ENCODE assay signal across 8 cellular contexts in the genomic region with DNA sequence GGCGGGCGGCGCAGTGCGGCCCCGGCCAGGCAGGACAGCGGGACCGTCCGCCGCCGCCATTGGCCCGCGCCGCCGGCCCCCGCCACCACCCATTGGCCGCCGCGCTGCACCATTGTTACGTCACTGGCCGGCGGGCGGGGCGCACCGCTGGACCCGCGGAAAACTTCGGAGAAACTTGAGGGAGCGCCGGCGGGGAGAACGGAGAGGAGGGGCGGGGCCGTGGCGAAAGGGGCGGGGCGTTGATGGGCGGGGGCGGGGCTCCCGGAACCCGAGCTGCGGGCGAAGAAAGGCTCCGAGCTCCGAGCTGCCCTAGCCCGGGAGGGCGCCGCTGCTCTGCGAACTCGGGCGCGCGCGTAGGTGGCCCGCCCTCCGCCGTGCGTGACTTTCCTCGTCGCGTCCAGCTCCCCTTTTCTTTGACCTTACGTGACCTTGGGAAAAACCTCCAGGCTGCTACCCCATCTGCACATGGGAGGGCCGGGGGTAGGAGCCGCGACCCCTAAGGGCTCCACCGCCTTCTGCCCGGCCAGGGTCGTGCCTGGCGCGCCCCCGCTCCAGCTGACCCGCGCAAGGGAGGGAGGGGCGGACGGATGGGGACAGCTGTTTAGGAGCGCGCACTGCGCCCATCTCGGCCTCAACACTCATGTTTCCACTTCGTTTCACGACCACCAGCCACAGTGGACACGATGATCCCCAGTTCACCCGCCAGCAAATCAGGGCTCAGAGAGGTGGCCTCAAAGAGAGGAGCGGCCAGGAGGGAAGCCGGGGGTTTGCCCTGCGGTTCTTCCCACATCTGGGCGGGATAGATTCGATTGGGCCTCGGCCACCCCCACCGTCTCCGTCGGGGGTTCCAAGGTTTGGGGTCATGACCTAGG. TPM values are rescaled to one million over a fixed set of nuclear protein-coding genes. Genes with fewer than 3 reads are reported as not detected.
A peak's percentile ranks its signal among the peaks of the same experiment; 100 is the strongest.
DNase-seq lines count a peak whose midpoint lies in the region; ATAC-seq and TF ChIP-seq lines count a peak whose summit lies in the region.

A gene with protein sequence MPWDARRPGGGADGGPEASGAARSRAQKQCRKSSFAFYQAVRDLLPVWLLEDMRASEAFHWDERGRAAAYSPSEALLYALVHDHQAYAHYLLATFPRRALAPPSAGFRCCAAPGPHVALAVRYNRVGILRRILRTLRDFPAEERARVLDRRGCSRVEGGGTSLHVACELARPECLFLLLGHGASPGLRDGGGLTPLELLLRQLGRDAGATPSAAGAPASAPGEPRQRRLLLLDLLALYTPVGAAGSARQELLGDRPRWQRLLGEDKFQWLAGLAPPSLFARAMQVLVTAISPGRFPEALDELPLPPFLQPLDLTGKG (minus strand): TSS at position 33 of the 872 bp plus-strand sequence. CDS start 1,887 bp downstream, outside the sequence.

- H3K9me3 Mint-ChIP-seq in T-helper 1 cell treated with Interleukin-12 subunit alpha and Interleukin-12 subunit beta and Interleukin-4 antibody, amounts not matched to agents 30 μg/mL and 1 μg/mL, for 36 hours: no peaks in the 10 kb centered on the region

- WGBS in heart right ventricle, 2 donors: 4 to 6% methylated on average over 54 to 91 of the region's 91 CpGs
- 4 to 5% methylated on average over 5 to 51 of the region's 91 CpGs for WGBS in transverse colon (ENCODE audit: low coverage in 1 of 2), 2 donors

- H3K27ac ChIP-seq in heart right ventricle (peak within 1 kb of the TSS; percentile 89 to 97 (median 94)), transverse colon (peak within 1 kb of the TSS; percentile 91 to 95 (median 93))

- intact Hi-C loops in heart right ventricle (cut with DNase I) (loop anchor here in 2 of 10 donors (10.0 kb wide), 2 partner anchors 185 to 195 kb away; a partner anchor contains a TSS), posterior cingulate gyrus (cut with DNase I) (loop anchor here (10.0 kb wide), 1 partner anchor 275 kb away; no protein-coding TSS in a partner anchor), transverse colon (cut with DNase I; ENCODE audit: low total_unique reads) (no loop called here)

- TF ChIP-seq POLR2A in transverse colon (IDR thresholded peaks at IDR 0.05): peak; percentile 82

- ATAC-seq in HG02678 (IDR thresholded peaks at IDR 0.05; ENCODE audit: unreplicated experiment) (peak; percentile 88), heart right ventricle (peak; percentile 72 to 91 (median 86))

- DNase-seq in GM10266 (ENCODE audit: extremely low spot score): peak; percentile 100
- peak; percentile 92 to 96 (median 95) for DNase-seq in NCI-H1417 (lab: John Stamatoyannopoulos, UW)
- peak; percentile 71 for DNase-seq in amniotic stem cell (lab: John Stamatoyannopoulos, UW)
- peak; percentile 96 to 97 for DNase-seq in heart right ventricle
- DNase-seq in posterior cingulate gyrus: peak; percentile 76 to 98 (median 89)
- peak; percentile 97 for DNase-seq in transverse colon

- H3K9me3 ChIP-seq in heart right ventricle: no peaks in the 10 kb centered on the region
- H3K9me3 ChIP-seq in transverse colon: no peaks in the 10 kb centered on the region

- peak within 1 kb of the TSS; percentile 85 for H3K4me3 Mint-ChIP-seq in T-helper 1 cell treated with Interleukin-12 subunit alpha and Interleukin-12 subunit beta and Interleukin-4 antibody, amounts not matched to agents 30 μg/mL and 1 μg/mL, for 36 hours

- H3K4me1 Mint-ChIP-seq in T-helper 1 cell treated with Interleukin-12 subunit alpha and Interleukin-12 subunit beta and Interleukin-4 antibody, amounts not matched to agents 30 μg/mL and 1 μg/mL, for 36 hours (ENCODE audit: low read depth): peaks cover 12% of the 10 kb centered on the region

- no peak for TF ChIP-seq EP300 in transverse colon (IDR thresholded peaks at IDR 0.05; ENCODE audit: low read depth)

- H3K27ac Mint-ChIP-seq in T-helper 1 cell treated with Interleukin-12 subunit alpha and Interleukin-12 subunit beta and Interleukin-4 antibody, amounts not matched to agents 30 μg/mL and 1 μg/mL, for 36 hours: no peak within 1 kb of the TSS

- H3K4me1 ChIP-seq in heart right ventricle: peaks cover 0 to 41% (median 20%) of the 10 kb centered on the region in 9 donors
- H3K4me1 ChIP-seq in transverse colon: peaks cover 14 to 40% (median 28%) of the 10 kb centered on the region in 4 donors

- no peaks in the 10 kb centered on the region for H3K27me3 Mint-ChIP-seq in T-helper 1 cell treated with Interleukin-12 subunit alpha and Interleukin-12 subunit beta and Interleukin-4 antibody, amounts not matched to agents 30 μg/mL and 1 μg/mL, for 36 hours (ENCODE audit: low read depth)

- H3K27me3 ChIP-seq in heart right ventricle: no peaks in the 10 kb centered on the region
- no peaks in the 10 kb centered on the region for H3K27me3 ChIP-seq in transverse colon

- peak within 1 kb of the TSS; percentile 60 to 83 (median 74) for H3K4me3 ChIP-seq in heart right ventricle
- peak within 1 kb of the TSS; percentile 47 to 69 (median 59) for H3K4me3 ChIP-seq in transverse colon

- H3K36me3 ChIP-seq in heart right ventricle (peaks cover 0 to 19% (median 6%) of the 10 kb centered on the region in 9 donors), transverse colon (peaks cover 0 to 3% (median 0%) of the 10 kb centered on the region in 4 donors)

- H3K36me3 Mint-ChIP-seq in T-helper 1 cell treated with Interleukin-12 subunit alpha and Interleukin-12 subunit beta and Interleukin-4 antibody, amounts not matched to agents 30 μg/mL and 1 μg/mL, for 36 hours (ENCODE audit: low read depth): peaks cover 2% of the 10 kb centered on the region

- TF ChIP-seq CTCF in GM10266 (IDR thresholded peaks at IDR 0.05; ENCODE audit: control insufficient read depth, insufficient read depth, low read depth, missing control alignments) (no peak), heart right ventricle (IDR thresholded peaks at IDR 0.05) (peak in 1 of 9 donors; percentile 8), transverse colon (IDR thresholded peaks at IDR 0.05) (no peak)

- in situ Hi-C loops in transverse colon (cut with MboI; ENCODE audit: low pct_ligation_motif_present in 1 of 4, low pct_unique_long_range_greater_than_20kb in 1 of 4, low sequenced_read_pairs in 3 of 4): loop anchor here in 1 of 4 donors (10.0 to 25.0 kb wide), 2 partner anchors 75 to 148 kb away; a partner anchor contains a TSS

RNA-seq across cellular contexts. Expression of the gene that starts here (rescaled TPM):
- total RNA-seq in heart right ventricle (100 to 1,000 TPM in 8 of 10 donors, 10 to 100 TPM in 2; 94.4 to 264 (median 124) TPM), transverse colon (100 to 1,000 TPM; 171 to 504 (median 319) TPM)
- 100 to 1,000 TPM; 102 to 117 TPM for polyA plus RNA-seq in heart right ventricle

Comparison
In these comparisons a context has a peak if more than half of its experiments do, and no peak if none do; other contexts are left out.
1. Peak in every context shown above with its lines: DNase-seq, ATAC-seq, H3K4me3 ChIP-seq and H3K27ac ChIP-seq.